In genomic region chr7:14734839-14735321, GRCh38 we compare ENCODE assay signal across 1 cellular context.
TF ChIP-seq lines count a peak whose summit lies in the region.

No MANE protein-coding gene starts in this region.

TF ChIP-seq in GM23338, 12 proteins besides CTCF, POLR2A, EP300 and RAD21 (continued from another document):
- TF ChIP-seq, protein P1, sequence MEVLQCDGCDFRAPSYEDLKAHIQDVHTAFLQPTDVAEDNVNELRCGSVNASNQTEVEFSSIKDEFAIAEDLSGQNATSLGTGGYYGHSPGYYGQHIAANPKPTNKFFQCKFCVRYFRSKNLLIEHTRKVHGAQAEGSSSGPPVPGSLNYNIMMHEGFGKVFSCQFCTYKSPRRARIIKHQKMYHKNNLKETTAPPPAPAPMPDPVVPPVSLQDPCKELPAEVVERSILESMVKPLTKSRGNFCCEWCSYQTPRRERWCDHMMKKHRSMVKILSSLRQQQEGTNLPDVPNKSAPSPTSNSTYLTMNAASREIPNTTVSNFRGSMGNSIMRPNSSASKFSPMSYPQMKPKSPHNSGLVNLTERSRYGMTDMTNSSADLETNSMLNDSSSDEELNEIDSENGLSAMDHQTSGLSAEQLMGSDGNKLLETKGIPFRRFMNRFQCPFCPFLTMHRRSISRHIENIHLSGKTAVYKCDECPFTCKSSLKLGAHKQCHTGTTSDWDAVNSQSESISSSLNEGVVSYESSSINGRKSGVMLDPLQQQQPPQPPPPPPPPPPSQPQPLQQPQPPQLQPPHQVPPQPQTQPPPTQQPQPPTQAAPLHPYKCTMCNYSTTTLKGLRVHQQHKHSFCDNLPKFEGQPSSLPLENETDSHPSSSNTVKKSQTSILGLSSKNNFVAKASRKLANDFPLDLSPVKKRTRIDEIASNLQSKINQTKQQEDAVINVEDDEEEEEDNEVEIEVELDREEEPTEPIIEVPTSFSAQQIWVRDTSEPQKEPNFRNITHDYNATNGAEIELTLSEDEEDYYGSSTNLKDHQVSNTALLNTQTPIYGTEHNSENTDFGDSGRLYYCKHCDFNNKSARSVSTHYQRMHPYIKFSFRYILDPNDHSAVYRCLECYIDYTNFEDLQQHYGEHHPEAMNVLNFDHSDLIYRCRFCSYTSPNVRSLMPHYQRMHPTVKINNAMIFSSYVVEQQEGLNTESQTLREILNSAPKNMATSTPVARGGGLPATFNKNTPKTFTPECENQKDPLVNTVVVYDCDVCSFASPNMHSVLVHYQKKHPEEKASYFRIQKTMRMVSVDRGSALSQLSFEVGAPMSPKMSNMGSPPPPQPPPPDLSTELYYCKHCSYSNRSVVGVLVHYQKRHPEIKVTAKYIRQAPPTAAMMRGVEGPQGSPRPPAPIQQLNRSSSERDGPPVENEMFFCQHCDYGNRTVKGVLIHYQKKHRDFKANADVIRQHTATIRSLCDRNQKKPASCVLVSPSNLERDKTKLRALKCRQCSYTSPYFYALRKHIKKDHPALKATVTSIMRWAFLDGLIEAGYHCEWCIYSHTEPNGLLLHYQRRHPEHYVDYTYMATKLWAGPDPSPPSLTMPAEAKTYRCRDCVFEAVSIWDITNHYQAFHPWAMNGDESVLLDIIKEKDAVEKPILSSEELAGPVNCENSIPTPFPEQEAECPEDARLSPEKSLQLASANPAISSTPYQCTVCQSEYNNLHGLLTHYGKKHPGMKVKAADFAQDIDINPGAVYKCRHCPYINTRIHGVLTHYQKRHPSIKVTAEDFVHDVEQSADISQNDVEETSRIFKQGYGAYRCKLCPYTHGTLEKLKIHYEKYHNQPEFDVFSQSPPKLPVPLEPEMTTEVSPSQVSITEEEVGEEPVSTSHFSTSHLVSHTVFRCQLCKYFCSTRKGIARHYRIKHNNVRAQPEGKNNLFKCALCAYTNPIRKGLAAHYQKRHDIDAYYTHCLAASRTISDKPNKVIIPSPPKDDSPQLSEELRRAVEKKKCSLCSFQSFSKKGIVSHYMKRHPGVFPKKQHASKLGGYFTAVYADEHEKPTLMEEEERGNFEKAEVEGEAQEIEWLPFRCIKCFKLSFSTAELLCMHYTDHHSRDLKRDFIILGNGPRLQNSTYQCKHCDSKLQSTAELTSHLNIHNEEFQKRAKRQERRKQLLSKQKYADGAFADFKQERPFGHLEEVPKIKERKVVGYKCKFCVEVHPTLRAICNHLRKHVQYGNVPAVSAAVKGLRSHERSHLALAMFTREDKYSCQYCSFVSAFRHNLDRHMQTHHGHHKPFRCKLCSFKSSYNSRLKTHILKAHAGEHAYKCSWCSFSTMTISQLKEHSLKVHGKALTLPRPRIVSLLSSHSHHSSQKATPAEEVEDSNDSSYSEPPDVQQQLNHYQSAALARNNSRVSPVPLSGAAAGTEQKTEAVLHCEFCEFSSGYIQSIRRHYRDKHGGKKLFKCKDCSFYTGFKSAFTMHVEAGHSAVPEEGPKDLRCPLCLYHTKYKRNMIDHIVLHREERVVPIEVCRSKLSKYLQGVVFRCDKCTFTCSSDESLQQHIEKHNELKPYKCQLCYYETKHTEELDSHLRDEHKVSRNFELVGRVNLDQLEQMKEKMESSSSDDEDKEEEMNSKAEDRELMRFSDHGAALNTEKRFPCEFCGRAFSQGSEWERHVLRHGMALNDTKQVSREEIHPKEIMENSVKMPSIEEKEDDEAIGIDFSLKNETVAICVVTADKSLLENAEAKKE (CRISPR knock-in tag; IDR thresholded peaks at IDR 0.05) = 0 out of 2 replicates have a peak, but pooled peaks have one; percentile 18
TF ChIP-seq in GM23338: peak in this region for 2.
